8 cellular contexts compared by ENCODE assay signal in genomic region chr14:61322799-61323290, GRCh38. TPM values are rescaled to one million over a fixed set of nuclear protein-coding genes. Genes with fewer than 3 reads are reported as not detected.
A peak's percentile ranks its signal among the peaks of the same experiment; 100 is the strongest.
DNase-seq lines count a peak whose midpoint lies in the region; ATAC-seq and TF ChIP-seq lines count a peak whose summit lies in the region.

No MANE protein-coding gene starts in this region.

- no peaks in the 10 kb centered on the region for H3K9me2 ChIP-seq in GM23338 (ENCODE audit: insufficient read depth)

- intact Hi-C loops in naive thymus-derived CD4-positive, alpha-beta T cell (cut with micrococcal nuclease): loop anchor here (1.0 to 10.0 kb wide), 12 partner anchors 9 to 1078 kb away; partner anchors contain the start of genes HIF1A (in 1 of the 2), PPM1A (in 1 of the 2) and SNAPC1 (in 1 of the 2)

- H3K27ac Mint-ChIP-seq in GM23338: no peak overlapping the region
- no peak overlapping the region for H3K27ac Mint-ChIP-seq in chondrocyte (ENCODE audit: unreplicated experiment)
- H3K27ac Mint-ChIP-seq in naive thymus-derived CD4-positive, alpha-beta T cell: peak overlapping the region in 8 of 9 donors; percentile 93 to 99 (median 97)

- no peak for TF ChIP-seq POLR2A in Peyer's patch (IDR thresholded peaks at IDR 0.05)

- POLR2A ChIA-PET in naive thymus-derived CD4-positive, alpha-beta T cell (lab: Charles Lee): interaction anchor here (0.6 to 10.2 kb wide), 25 partner anchors 10 to 372 kb away, joined by 3 to 214 read pairs (median 6); partner anchors contain the start of gene HIF1A

- peaks cover 11% of the 10 kb centered on the region for H3K4me1 Mint-ChIP-seq in GM23338
- peaks cover 17% of the 10 kb centered on the region for H3K4me1 Mint-ChIP-seq in chondrocyte (ENCODE audit: low read depth)
- peaks cover 17 to 39% (median 37%) of the 10 kb centered on the region in 7 donors for H3K4me1 Mint-ChIP-seq in naive thymus-derived CD4-positive, alpha-beta T cell

- no peaks in the 10 kb centered on the region for H3K9me3 ChIP-seq in Peyer's patch
- no peaks in the 10 kb centered on the region for H3K9me3 ChIP-seq in naive thymus-derived CD4-positive, alpha-beta T cell (ENCODE audit: control insufficient read depth in 2 of 3, low read length in 3 of 3)

- H3K36me3 ChIP-seq in GM23338 (ENCODE audit: insufficient read depth): no peaks in the 10 kb centered on the region
- H3K36me3 ChIP-seq in Peyer's patch: no peaks in the 10 kb centered on the region
- peaks cover 0 to 16% (median 5%) of the 10 kb centered on the region in 3 experiments for H3K36me3 ChIP-seq in naive thymus-derived CD4-positive, alpha-beta T cell (ENCODE audit: control insufficient read depth in 2 of 3, insufficient read depth in 3 of 3, low read length in 3 of 3)

- no peaks in the 10 kb centered on the region for H4K20me1 ChIP-seq in GM23338 (replicated peaks; ENCODE audit: insufficient read depth)

- peaks cover 4% of the 10 kb centered on the region; the same call in 1 of the 2 replicates for H3K4me1 ChIP-seq in GM23338 (ENCODE audit: insufficient read depth)
- H3K4me1 ChIP-seq in Peyer's patch: peaks cover 0 to 6% (median 0%) of the 10 kb centered on the region in 4 donors
- H3K4me1 ChIP-seq in naive thymus-derived CD4-positive, alpha-beta T cell (ENCODE audit: control insufficient read depth in 2 of 2, insufficient read depth in 2 of 2, low read length in 2 of 2): peaks cover 16 to 34% of the 10 kb centered on the region in 2 donors

- H3K36me3 Mint-ChIP-seq in GM23338 (ENCODE audit: low read depth) (peaks cover 5% of the 10 kb centered on the region; the same call in 2 of the 3 replicates), chondrocyte (ENCODE audit: low read depth) (peaks cover 2% of the 10 kb centered on the region)
- peaks cover 0 to 45% (median 19%) of the 10 kb centered on the region in 5 donors for H3K36me3 Mint-ChIP-seq in naive thymus-derived CD4-positive, alpha-beta T cell

- DNase-seq in GM23338 (ENCODE audit: low spot score) (peak; percentile 15), Peyer's patch (peak in 1 of 3 donors; percentile 59), chondrocyte (ENCODE audit: low spot score) (no peak), DMS114 treated with DMSO at 0.1 percent for 48 hours (lab: John Stamatoyannopoulos, UW; ENCODE audit: unreplicated experiment) (no peak), ACHN (no peak), SKM-1 treated with dmso at 0.1 percent for 144 hours (lab: John Stamatoyannopoulos, UW; ENCODE audit: unreplicated experiment) (no peak)
- peak in 8 of 9 donors; percentile 41 to 74 (median 69) for DNase-seq in naive thymus-derived CD4-positive, alpha-beta T cell

- H3K27ac ChIP-seq in GM23338 (ENCODE audit: low read depth) (no peak overlapping the region), Peyer's patch (peak overlapping the region; percentile 80 to 94 (median 82))
- peak overlapping the region; percentile 91 for H3K27ac ChIP-seq in naive thymus-derived CD4-positive, alpha-beta T cell (ENCODE audit: low read depth, low read length)

- no peak for TF ChIP-seq CTCF in GM23338 (conservative IDR thresholded peaks at IDR 0.05; ENCODE audit: low read depth in 2 of 2)
- TF ChIP-seq CTCF in Peyer's patch (IDR thresholded peaks at IDR 0.05): no peak
- no peak for TF ChIP-seq CTCF in chondrocyte (IDR thresholded peaks at IDR 0.05)

- ATAC-seq in GM23338: peak; percentile 2; the same call in 1 of the 3 replicates
- ATAC-seq in naive thymus-derived CD4-positive, alpha-beta T cell: peak; percentile 35
- ATAC-seq in GM21786 (IDR thresholded peaks at IDR 0.05; ENCODE audit: unreplicated experiment): no peak

- H3K4me3 ChIP-seq in GM23338 (peak overlapping the region; percentile 80), Peyer's patch (peak overlapping the region; percentile 54 to 92 (median 66))
- peak overlapping the region; percentile 90 for H3K4me3 ChIP-seq in naive thymus-derived CD4-positive, alpha-beta T cell (ENCODE audit: low read length)

- peak overlapping the region; percentile 94 for H3K4me2 ChIP-seq in GM23338

- H3K4me3 Mint-ChIP-seq in GM23338 (peak overlapping the region; percentile 78), chondrocyte (ENCODE audit: unreplicated experiment) (peak overlapping the region; percentile 78)
- peak overlapping the region in 9 of 10 donors; percentile 95 to 100 (median 98) for H3K4me3 Mint-ChIP-seq in naive thymus-derived CD4-positive, alpha-beta T cell

- H3K27me3 ChIP-seq in GM23338 (ENCODE audit: insufficient read depth) (peaks cover 48% of the 10 kb centered on the region), Peyer's patch (no peaks in the 10 kb centered on the region)
- no peaks in the 10 kb centered on the region for H3K27me3 ChIP-seq in naive thymus-derived CD4-positive, alpha-beta T cell (ENCODE audit: control insufficient read depth in 2 of 2, insufficient read depth in 2 of 2, low read length in 2 of 2)

- H3K27me3 Mint-ChIP-seq in GM23338 (ENCODE audit: insufficient read depth, low read depth, poor library complexity): peaks cover 22% of the 10 kb centered on the region
- peaks cover 5% of the 10 kb centered on the region for H3K27me3 Mint-ChIP-seq in chondrocyte (ENCODE audit: low read depth)
- H3K27me3 Mint-ChIP-seq in naive thymus-derived CD4-positive, alpha-beta T cell: no peaks in the 10 kb centered on the region

- H3K79me2 ChIP-seq in GM23338 (replicated peaks; ENCODE audit: insufficient read depth): no peaks in the 10 kb centered on the region

- in situ Hi-C loops in ACHN (cut with HindIII; ENCODE audit: low pct_ligation_motif_present, low pct_unique_long_range_greater_than_20kb, low sequenced_read_pairs): no loop called here

- H3K9me3 Mint-ChIP-seq in GM23338 (peaks cover 9% of the 10 kb centered on the region), chondrocyte (ENCODE audit: low read depth) (peaks cover 8% of the 10 kb centered on the region)
- peaks cover 0 to 3% (median 0%) of the 10 kb centered on the region in 11 donors for H3K9me3 Mint-ChIP-seq in naive thymus-derived CD4-positive, alpha-beta T cell

- H3F3A ChIP-seq in GM23338 (replicated peaks; ENCODE audit: low read depth): no peaks in the 10 kb centered on the region; the same call in 1 of the 2 replicates

- CTCF ChIA-PET in naive thymus-derived CD4-positive, alpha-beta T cell (lab: Charles Lee): interaction anchor here (0.7 to 3.3 kb wide), 14 partner anchors 8 to 515 kb away, joined by 3 to 15 read pairs (median 4); no protein-coding TSS in a partner anchor

- H2AFZ ChIP-seq in GM23338: peak overlapping the region; percentile 100

TF ChIP-seq in GM23338, 12 proteins besides CTCF, POLR2A, EP300 and RAD21:
- no peak for TF ChIP-seq STAT1 (IDR thresholded peaks at IDR 0.05; ENCODE audit: unreplicated experiment)
- TF ChIP-seq ZNF114 (CRISPR knock-in tag; IDR thresholded peaks at IDR 0.05): no peak
- TF ChIP-seq EZH2 (IDR thresholded peaks at IDR 0.05; ENCODE audit: low read depth, unreplicated experiment): peak; percentile 3
- TF ChIP-seq ZNF331 (CRISPR knock-in tag; IDR thresholded peaks at IDR 0.05; ENCODE audit: low read depth): no peak
- no peak for TF ChIP-seq EZH2phosphoT487 (IDR thresholded peaks at IDR 0.05; ENCODE audit: unreplicated experiment)
- TF ChIP-seq REST (IDR thresholded peaks at IDR 0.05; ENCODE audit: unreplicated experiment): no peak
- TF ChIP-seq POLR2AphosphoS5 (IDR thresholded peaks at IDR 0.05; ENCODE audit: low read depth): no peak
- TF ChIP-seq CREB1 (CRISPR knock-in tag; IDR thresholded peaks at IDR 0.05; ENCODE audit: low read depth): no peak

RNA-seq across cellular contexts. Expression of gene PRKCH, which starts 1.5 kb away (rescaled TPM):
- 10.0 and 10.1 TPM in 2 replicates for total RNA-seq in GM23338 (2014; rRNA removed; shearing (Covaris generic))
- 5.3 and 5.4 TPM in 2 replicates for polyA plus RNA-seq in GM23338 (2016; fragmentation: Nextera tagmentation; extraction: Ambion mirVana)
- total RNA-seq in Peyer's patch (10 to 100 TPM; 32.5 to 64.2 (median 53.0) TPM), chondrocyte (9.7 to 13.4 TPM (median 10.6 TPM) in 3 replicates)
- 100 to 1,000 TPM; 224 to 359 (median 320) TPM for total RNA-seq in naive thymus-derived CD4-positive, alpha-beta T cell
- 100 to 1,000 TPM; 191 to 285 TPM for polyA plus RNA-seq in naive thymus-derived CD4-positive, alpha-beta T cell

RNA-seq across cellular contexts. Expression of gene TMEM30B, which starts 41.7 kb away (rescaled TPM):
- total RNA-seq in GM23338 (2014; rRNA removed; shearing (Covaris generic)): 12.8 and 22.9 TPM in 2 replicates
- 7.2 and 7.4 TPM in 2 replicates for polyA plus RNA-seq in GM23338 (2016; fragmentation: Nextera tagmentation; extraction: Ambion mirVana)
- total RNA-seq in Peyer's patch (100 to 1,000 TPM in 1 of 4 donors, 10 to 100 TPM in 2, 1 to 10 TPM in 1; 6.6 to 128 (median 81.9) TPM), chondrocyte (2.7 to 9.3 TPM (median 7.9 TPM) in 3 replicates)
- 10 to 100 TPM in 1 of 5 experiments, 1 to 10 TPM in 3, under 1 TPM in 1; 0.17 to 11.2 (median 2.7) TPM for total RNA-seq in naive thymus-derived CD4-positive, alpha-beta T cell
- polyA plus RNA-seq in naive thymus-derived CD4-positive, alpha-beta T cell: 1 to 10 TPM; 5.7 to 7.0 TPM

Comparison
In these comparisons a context has a peak if more than half of its experiments do, and no peak if none do; other contexts are left out.
1. DNase-seq: peak in GM23338 (single experiment) and naive thymus-derived CD4-positive, alpha-beta T cell (8 of 9); none in chondrocyte (single experiment), DMS114 treated with DMSO at 0.1 percent for 48 hours (single experiment), ACHN (single experiment) and SKM-1 treated with dmso at 0.1 percent for 144 hours (single experiment).
2. H3K27ac Mint-ChIP-seq: peak in naive thymus-derived CD4-positive, alpha-beta T cell (8 of 9); none in GM23338 (single experiment) and chondrocyte (single experiment).
3. Peak in every context shown above with its lines, with median percentiles within 50 percentile points of each other: H3K4me3 ChIP-seq and H3K4me3 Mint-ChIP-seq.